1 cellular context compared by ENCODE assay signal in the genomic region with DNA sequence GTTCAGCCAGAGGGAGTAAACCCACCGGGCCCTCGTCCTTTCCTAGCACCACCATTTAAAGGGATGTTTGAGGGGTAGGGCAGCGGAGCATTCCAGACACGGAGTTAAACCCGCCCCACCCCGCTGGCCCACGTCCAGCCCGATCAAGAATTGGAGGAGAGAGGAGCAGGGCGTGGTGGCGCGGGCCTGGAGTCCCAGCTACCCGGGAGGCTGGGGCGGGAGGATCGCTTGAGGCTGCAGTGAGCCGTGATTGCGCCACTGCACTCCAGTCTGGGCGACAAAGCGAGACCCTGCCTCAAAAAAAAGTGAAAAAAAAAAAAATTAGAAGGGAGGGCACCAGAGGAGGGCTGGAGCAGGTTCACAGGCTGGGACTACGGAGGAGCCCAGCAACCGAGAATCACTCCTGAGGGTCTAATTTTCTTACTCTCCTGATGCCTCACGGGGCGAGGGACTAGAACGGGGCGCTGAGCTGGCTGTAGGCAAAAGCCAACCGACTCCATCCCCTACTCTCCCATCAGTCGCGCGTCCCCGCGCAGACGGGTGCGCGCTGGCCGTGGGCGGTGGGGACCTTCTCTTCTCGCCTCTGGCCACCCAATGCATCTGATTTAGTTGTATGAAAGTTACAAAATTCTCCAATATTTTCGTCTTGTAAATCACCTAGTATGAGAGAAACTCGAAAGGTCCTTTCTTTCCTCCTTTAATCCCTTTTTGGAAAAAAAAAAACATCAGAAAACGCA.
TF ChIP-seq lines count a peak whose summit lies in the region.

No MANE protein-coding gene starts in this region.

TF ChIP-seq in HCT116, 20 proteins besides CTCF, POLR2A, EP300 and RAD21:
- TF ChIP-seq JUND (IDR thresholded peaks at IDR 0.05) (no peak), ZBTB33 (IDR thresholded peaks at IDR 0.05; ENCODE audit: extremely low read depth, insufficient replicate concordance, low read length) (no peak), SIN3A (IDR thresholded peaks at IDR 0.05; ENCODE audit: low read depth) (no peak), MAX (IDR thresholded peaks at IDR 0.05) (no peak), POLR2AphosphoS5 (IDR thresholded peaks at IDR 0.05; ENCODE audit: low read depth, low read length) (peak; percentile 39; the same call in 1 of the 2 replicates), FOSL1 (IDR thresholded peaks at IDR 0.05; ENCODE audit: low read depth) (no peak)
